In genomic region chr6:137709424-137710281, GRCh38 we compare ENCODE assay signal across 10 cellular contexts.
DNase-seq lines count a peak whose midpoint lies in the region; ATAC-seq and TF ChIP-seq lines count a peak whose summit lies in the region.
"Had no signal": no experiment of that assay in that cellular context is flagged by ENCODE, and none has a peak within 500 bp of the region (broad histone marks: within the 10 kb centered on the region; RNA-seq: fewer than 3 reads in every experiment).

No MANE protein-coding gene starts in this region.

- H3K4me3 ChIP-seq in skeletal muscle cell (ENCODE audit: low read depth, low read length) (no peak overlapping the region), upper lobe of left lung (no peak overlapping the region)
- H3K4me3 ChIP-seq: SJSA1 had no signal

- peak overlapping the region in 1 of 4 donors; percentile 4 for H3K27ac ChIP-seq in upper lobe of left lung
- H3K27ac ChIP-seq: SJSA1 had no signal

- H3K4me3 Mint-ChIP-seq in activated CD4-positive, alpha-beta T cell treated with anti-CD3 and anti-CD28 coated beads, Interleukin-2, amount 10 ng/mL, durations not matched to agents 24 days and 14 days, result peak overlapping the region; percentile 32
- H3K4me3 Mint-ChIP-seq in T-helper 1 cell treated with Interleukin-12 subunit alpha and Interleukin-12 subunit beta and Interleukin-4 antibody, amounts not matched to agents 30 μg/mL and 1 μg/mL, for 36 hours, result no peak overlapping the region

- peak; percentile 71 for DNase-seq in activated CD4-positive, alpha-beta T cell treated with anti-CD3 and anti-CD28 coated beads, Interleukin-2, amount 10 ng/mL, durations not matched to agents 24 days and 14 days
- DNase-seq in activated CD4-positive, alpha-beta T cell treated with anti-CD3 and anti-CD28 coated beads for 4 hours, result no peak
- DNase-seq in central memory CD4-positive, alpha-beta T cell, result peak; percentile 10
- DNase-seq in skeletal muscle cell (ENCODE audit: low read depth) (peak; percentile 60), upper lobe of left lung (no peak), inferior parietal cortex (ENCODE audit: extremely low spot score) (no peak)
- DNase-seq: NCI-H446 had no signal

- no peaks in the 10 kb centered on the region for H3K9me3 ChIP-seq in upper lobe of left lung
- H3K9me3 ChIP-seq: SJSA1 had no signal

- H3K4me1 Mint-ChIP-seq in activated CD4-positive, alpha-beta T cell treated with anti-CD3 and anti-CD28 coated beads, Interleukin-2, amount 10 ng/mL, durations not matched to agents 24 days and 14 days, result peaks cover 71% of the 10 kb centered on the region
- peaks cover 73% of the 10 kb centered on the region for H3K4me1 Mint-ChIP-seq in T-helper 1 cell treated with Interleukin-12 subunit alpha and Interleukin-12 subunit beta and Interleukin-4 antibody, amounts not matched to agents 30 μg/mL and 1 μg/mL, for 36 hours (ENCODE audit: low read depth)

- no peak for ATAC-seq in upper lobe of left lung (ENCODE audit: low FRiP score in 2 of 2)
- ATAC-seq in HG02852 (IDR thresholded peaks at IDR 0.05; ENCODE audit: unreplicated experiment), result no peak

- H3K27me3 ChIP-seq in upper lobe of left lung, result no peaks in the 10 kb centered on the region
- H3K27me3 ChIP-seq: SJSA1 had no signal

- WGBS in upper lobe of left lung, 2 donors, result 86 to 89% methylated on average over 7 of the region's 7 CpGs

- intact Hi-C loops in activated CD4-positive, alpha-beta T cell treated with anti-CD3 and anti-CD28 coated beads, Interleukin-2, amount 10 ng/mL, durations not matched to agents 24 days and 14 days (cut with micrococcal nuclease), result loop anchor here (2.0 kb wide), 2 partner anchors 53 to 89 kb away; no protein-coding TSS in a partner anchor

- no peak for TF ChIP-seq POLR2A in upper lobe of left lung (IDR thresholded peaks at IDR 0.05)

- peaks cover 13% of the 10 kb centered on the region for H3K36me3 Mint-ChIP-seq in activated CD4-positive, alpha-beta T cell treated with anti-CD3 and anti-CD28 coated beads, Interleukin-2, amount 10 ng/mL, durations not matched to agents 24 days and 14 days (ENCODE audit: low read depth)
- peaks cover 22% of the 10 kb centered on the region for H3K36me3 Mint-ChIP-seq in T-helper 1 cell treated with Interleukin-12 subunit alpha and Interleukin-12 subunit beta and Interleukin-4 antibody, amounts not matched to agents 30 μg/mL and 1 μg/mL, for 36 hours (ENCODE audit: low read depth)

- H3K27me3 Mint-ChIP-seq in activated CD4-positive, alpha-beta T cell treated with anti-CD3 and anti-CD28 coated beads, Interleukin-2, amount 10 ng/mL, durations not matched to agents 24 days and 14 days, result peaks cover 1% of the 10 kb centered on the region
- no peaks in the 10 kb centered on the region for H3K27me3 Mint-ChIP-seq in T-helper 1 cell treated with Interleukin-12 subunit alpha and Interleukin-12 subunit beta and Interleukin-4 antibody, amounts not matched to agents 30 μg/mL and 1 μg/mL, for 36 hours (ENCODE audit: low read depth)

- peaks cover 5 to 16% (median 14%) of the 10 kb centered on the region in 4 donors for H3K4me1 ChIP-seq in upper lobe of left lung

- H3K9me3 Mint-ChIP-seq in activated CD4-positive, alpha-beta T cell treated with anti-CD3 and anti-CD28 coated beads, Interleukin-2, amount 10 ng/mL, durations not matched to agents 24 days and 14 days, result peaks cover 23% of the 10 kb centered on the region
- peaks cover 17% of the 10 kb centered on the region for H3K9me3 Mint-ChIP-seq in T-helper 1 cell treated with Interleukin-12 subunit alpha and Interleukin-12 subunit beta and Interleukin-4 antibody, amounts not matched to agents 30 μg/mL and 1 μg/mL, for 36 hours

- no peak for TF ChIP-seq CTCF in upper lobe of left lung (IDR thresholded peaks at IDR 0.05)

- H3K36me3 ChIP-seq in upper lobe of left lung, result no peaks in the 10 kb centered on the region
- H3K36me3 ChIP-seq: SJSA1 had no signal

- TF ChIP-seq EP300 in upper lobe of left lung (IDR thresholded peaks at IDR 0.05), result no peak

- H3K27ac Mint-ChIP-seq in activated CD4-positive, alpha-beta T cell treated with anti-CD3 and anti-CD28 coated beads, Interleukin-2, amount 10 ng/mL, durations not matched to agents 24 days and 14 days, result peak overlapping the region; percentile 86
- peak overlapping the region; percentile 47 for H3K27ac Mint-ChIP-seq in T-helper 1 cell treated with Interleukin-12 subunit alpha and Interleukin-12 subunit beta and Interleukin-4 antibody, amounts not matched to agents 30 μg/mL and 1 μg/mL, for 36 hours

Comparison
In these comparisons a context has a peak if more than half of its experiments do, and no peak if none do; other contexts are left out.
1. DNase-seq: peak in activated CD4-positive, alpha-beta T cell treated with anti-CD3 and anti-CD28 coated beads, Interleukin-2, amount 10 ng/mL, durations not matched to agents 24 days and 14 days (single experiment), central memory CD4-positive, alpha-beta T cell (single experiment) and skeletal muscle cell (single experiment); none in activated CD4-positive, alpha-beta T cell treated with anti-CD3 and anti-CD28 coated beads for 4 hours (0 of 2), upper lobe of left lung (0 of 2) and inferior parietal cortex (single experiment).